Comparison of ENCODE assay signal across 1 cellular context in the genomic region with DNA sequence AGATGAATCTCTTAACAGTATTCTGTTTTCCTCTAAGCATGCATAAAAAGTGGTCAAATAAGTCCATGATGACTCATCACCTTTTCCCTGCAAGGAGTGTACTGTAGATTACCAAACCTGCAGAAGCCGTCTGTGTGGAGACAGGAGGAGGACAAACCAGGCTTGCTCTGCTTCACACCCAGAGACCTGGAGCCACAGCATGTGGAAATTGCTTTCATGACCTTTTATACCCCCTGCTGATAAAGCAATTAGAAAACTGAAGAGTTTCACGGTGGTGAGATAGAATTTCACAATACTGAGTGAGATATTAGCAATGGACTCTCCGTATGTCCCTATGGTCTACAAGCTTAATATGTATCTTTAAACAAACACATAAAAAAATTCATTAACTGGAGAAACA.
TF ChIP-seq lines count a peak whose summit lies in the region.

No MANE protein-coding gene starts in this region.

TF ChIP-seq in H1, 55 proteins besides CTCF, POLR2A, EP300 and RAD21:
- TF ChIP-seq JUND (IDR thresholded peaks at IDR 0.05; ENCODE audit: low read length) (no peak), HDAC6 (IDR thresholded peaks at IDR 0.05; ENCODE audit: low read depth, low read length) (no peak), RBBP5 (IDR thresholded peaks at IDR 0.05; ENCODE audit: borderline replicate concordance, low read depth, low read length) (no peak), BACH1 (IDR thresholded peaks at IDR 0.05; ENCODE audit: low read length) (no peak), CBX8 (IDR thresholded peaks at IDR 0.05; ENCODE audit: borderline replicate concordance, low read depth, low read length) (no peak), YY1 (IDR thresholded peaks at IDR 0.05; ENCODE audit: low read depth, low read length) (no peak), SUZ12 (IDR thresholded peaks at IDR 0.05; ENCODE audit: low read length) (no peak), RFX5 (IDR thresholded peaks at IDR 0.05; ENCODE audit: borderline replicate concordance, low read depth, low read length) (no peak), NANOG (IDR thresholded peaks at IDR 0.05; ENCODE audit: insufficient read depth, low read depth, low read length, poor library complexity, severe bottlenecking) (no peak), NRF1 (IDR thresholded peaks at IDR 0.05; ENCODE audit: low read depth, low read length) (no peak), CTBP2 (IDR thresholded peaks at IDR 0.05; ENCODE audit: borderline replicate concordance, insufficient read depth, insufficient read length, low read length) (no peak), SRF (IDR thresholded peaks at IDR 0.05; ENCODE audit: low read depth, low read length) (no peak), SP2 (IDR thresholded peaks at IDR 0.05; ENCODE audit: low read length) (no peak), TAF7 (optimal IDR thresholded peaks at IDR 0.05; ENCODE audit: borderline replicate concordance, low read depth, low read length) (no peak)
- TF ChIP-seq, protein P1, sequence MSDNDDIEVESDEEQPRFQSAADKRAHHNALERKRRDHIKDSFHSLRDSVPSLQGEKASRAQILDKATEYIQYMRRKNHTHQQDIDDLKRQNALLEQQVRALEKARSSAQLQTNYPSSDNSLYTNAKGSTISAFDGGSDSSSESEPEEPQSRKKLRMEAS (IDR thresholded peaks at IDR 0.05): no peak
- TF ChIP-seq, protein P2, sequence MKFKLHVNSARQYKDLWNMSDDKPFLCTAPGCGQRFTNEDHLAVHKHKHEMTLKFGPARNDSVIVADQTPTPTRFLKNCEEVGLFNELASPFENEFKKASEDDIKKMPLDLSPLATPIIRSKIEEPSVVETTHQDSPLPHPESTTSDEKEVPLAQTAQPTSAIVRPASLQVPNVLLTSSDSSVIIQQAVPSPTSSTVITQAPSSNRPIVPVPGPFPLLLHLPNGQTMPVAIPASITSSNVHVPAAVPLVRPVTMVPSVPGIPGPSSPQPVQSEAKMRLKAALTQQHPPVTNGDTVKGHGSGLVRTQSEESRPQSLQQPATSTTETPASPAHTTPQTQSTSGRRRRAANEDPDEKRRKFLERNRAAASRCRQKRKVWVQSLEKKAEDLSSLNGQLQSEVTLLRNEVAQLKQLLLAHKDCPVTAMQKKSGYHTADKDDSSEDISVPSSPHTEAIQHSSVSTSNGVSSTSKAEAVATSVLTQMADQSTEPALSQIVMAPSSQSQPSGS (IDR thresholded peaks at IDR 0.05; ENCODE audit: low read length): no peak
- TF ChIP-seq, protein P3, sequence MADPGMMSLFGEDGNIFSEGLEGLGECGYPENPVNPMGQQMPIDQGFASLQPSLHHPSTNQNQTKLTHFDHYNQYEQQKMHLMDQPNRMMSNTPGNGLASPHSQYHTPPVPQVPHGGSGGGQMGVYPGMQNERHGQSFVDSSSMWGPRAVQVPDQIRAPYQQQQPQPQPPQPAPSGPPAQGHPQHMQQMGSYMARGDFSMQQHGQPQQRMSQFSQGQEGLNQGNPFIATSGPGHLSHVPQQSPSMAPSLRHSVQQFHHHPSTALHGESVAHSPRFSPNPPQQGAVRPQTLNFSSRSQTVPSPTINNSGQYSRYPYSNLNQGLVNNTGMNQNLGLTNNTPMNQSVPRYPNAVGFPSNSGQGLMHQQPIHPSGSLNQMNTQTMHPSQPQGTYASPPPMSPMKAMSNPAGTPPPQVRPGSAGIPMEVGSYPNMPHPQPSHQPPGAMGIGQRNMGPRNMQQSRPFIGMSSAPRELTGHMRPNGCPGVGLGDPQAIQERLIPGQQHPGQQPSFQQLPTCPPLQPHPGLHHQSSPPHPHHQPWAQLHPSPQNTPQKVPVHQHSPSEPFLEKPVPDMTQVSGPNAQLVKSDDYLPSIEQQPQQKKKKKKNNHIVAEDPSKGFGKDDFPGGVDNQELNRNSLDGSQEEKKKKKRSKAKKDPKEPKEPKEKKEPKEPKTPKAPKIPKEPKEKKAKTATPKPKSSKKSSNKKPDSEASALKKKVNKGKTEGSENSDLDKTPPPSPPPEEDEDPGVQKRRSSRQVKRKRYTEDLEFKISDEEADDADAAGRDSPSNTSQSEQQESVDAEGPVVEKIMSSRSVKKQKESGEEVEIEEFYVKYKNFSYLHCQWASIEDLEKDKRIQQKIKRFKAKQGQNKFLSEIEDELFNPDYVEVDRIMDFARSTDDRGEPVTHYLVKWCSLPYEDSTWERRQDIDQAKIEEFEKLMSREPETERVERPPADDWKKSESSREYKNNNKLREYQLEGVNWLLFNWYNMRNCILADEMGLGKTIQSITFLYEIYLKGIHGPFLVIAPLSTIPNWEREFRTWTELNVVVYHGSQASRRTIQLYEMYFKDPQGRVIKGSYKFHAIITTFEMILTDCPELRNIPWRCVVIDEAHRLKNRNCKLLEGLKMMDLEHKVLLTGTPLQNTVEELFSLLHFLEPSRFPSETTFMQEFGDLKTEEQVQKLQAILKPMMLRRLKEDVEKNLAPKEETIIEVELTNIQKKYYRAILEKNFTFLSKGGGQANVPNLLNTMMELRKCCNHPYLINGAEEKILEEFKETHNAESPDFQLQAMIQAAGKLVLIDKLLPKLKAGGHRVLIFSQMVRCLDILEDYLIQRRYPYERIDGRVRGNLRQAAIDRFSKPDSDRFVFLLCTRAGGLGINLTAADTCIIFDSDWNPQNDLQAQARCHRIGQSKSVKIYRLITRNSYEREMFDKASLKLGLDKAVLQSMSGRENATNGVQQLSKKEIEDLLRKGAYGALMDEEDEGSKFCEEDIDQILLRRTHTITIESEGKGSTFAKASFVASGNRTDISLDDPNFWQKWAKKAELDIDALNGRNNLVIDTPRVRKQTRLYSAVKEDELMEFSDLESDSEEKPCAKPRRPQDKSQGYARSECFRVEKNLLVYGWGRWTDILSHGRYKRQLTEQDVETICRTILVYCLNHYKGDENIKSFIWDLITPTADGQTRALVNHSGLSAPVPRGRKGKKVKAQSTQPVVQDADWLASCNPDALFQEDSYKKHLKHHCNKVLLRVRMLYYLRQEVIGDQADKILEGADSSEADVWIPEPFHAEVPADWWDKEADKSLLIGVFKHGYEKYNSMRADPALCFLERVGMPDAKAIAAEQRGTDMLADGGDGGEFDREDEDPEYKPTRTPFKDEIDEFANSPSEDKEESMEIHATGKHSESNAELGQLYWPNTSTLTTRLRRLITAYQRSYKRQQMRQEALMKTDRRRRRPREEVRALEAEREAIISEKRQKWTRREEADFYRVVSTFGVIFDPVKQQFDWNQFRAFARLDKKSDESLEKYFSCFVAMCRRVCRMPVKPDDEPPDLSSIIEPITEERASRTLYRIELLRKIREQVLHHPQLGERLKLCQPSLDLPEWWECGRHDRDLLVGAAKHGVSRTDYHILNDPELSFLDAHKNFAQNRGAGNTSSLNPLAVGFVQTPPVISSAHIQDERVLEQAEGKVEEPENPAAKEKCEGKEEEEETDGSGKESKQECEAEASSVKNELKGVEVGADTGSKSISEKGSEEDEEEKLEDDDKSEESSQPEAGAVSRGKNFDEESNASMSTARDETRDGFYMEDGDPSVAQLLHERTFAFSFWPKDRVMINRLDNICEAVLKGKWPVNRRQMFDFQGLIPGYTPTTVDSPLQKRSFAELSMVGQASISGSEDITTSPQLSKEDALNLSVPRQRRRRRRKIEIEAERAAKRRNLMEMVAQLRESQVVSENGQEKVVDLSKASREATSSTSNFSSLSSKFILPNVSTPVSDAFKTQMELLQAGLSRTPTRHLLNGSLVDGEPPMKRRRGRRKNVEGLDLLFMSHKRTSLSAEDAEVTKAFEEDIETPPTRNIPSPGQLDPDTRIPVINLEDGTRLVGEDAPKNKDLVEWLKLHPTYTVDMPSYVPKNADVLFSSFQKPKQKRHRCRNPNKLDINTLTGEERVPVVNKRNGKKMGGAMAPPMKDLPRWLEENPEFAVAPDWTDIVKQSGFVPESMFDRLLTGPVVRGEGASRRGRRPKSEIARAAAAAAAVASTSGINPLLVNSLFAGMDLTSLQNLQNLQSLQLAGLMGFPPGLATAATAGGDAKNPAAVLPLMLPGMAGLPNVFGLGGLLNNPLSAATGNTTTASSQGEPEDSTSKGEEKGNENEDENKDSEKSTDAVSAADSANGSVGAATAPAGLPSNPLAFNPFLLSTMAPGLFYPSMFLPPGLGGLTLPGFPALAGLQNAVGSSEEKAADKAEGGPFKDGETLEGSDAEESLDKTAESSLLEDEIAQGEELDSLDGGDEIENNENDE (IDR thresholded peaks at IDR 0.05; ENCODE audit: insufficient replicate concordance, low read length): no peak
